Comparison of ENCODE assay signal across 33 cellular contexts in the genomic region with DNA sequence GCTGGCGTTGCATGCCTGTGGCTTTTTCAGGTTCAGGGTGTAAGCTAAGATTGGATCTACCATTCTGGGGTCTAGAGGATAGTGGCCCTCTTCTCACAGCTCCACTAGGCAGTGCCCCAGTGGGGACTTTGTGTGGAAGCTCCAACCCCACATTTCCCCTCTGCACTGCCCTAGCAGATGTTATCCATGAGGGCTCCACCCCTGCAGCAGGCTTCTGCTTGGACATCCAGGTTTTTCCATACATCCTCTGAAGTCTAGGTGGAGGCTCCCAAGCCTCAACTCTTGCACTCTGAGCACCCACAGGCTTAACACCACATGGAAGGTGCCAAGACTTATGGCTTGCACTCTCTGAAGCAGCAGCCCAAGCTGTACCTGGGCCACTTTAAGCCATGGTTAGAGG. TPM values are rescaled to one million over a fixed set of nuclear protein-coding genes. Genes with fewer than 3 reads are reported as not detected.
DNase-seq lines count a peak whose midpoint lies in the region; ATAC-seq, FAIRE-seq and TF ChIP-seq lines count a peak whose summit lies in the region.
"Had no signal": no experiment of that assay in that cellular context is flagged by ENCODE, and none has a peak within 500 bp of the region (broad histone marks: within the 10 kb centered on the region; RNA-seq: fewer than 3 reads in every experiment).

No MANE protein-coding gene starts in this region.

- POLR2A ChIA-PET in HepG2 (lab: Yijun Ruan, JAX): no interaction called here
- POLR2A ChIA-PET in HEK293 (lab: Yijun Ruan, JAX): no interaction called here
- POLR2A ChIA-PET in K562 (lab: Yijun Ruan, JAX): no interaction called here

- TF ChIP-seq RAD21 in HepG2 (CRISPR knock-in tag; IDR thresholded peaks at IDR 0.05) (no peak), K562 (CRISPR knock-in tag; conservative IDR thresholded peaks at IDR 0.05 in 1 of 2, IDR thresholded peaks at IDR 0.05 in 1 of 2) (no peak)

- no peak overlapping the region for H3K4me2 ChIP-seq in HepG2 (ENCODE audit: low read depth, low read length)
- no peak overlapping the region for H3K4me2 ChIP-seq in K562 (ENCODE audit: insufficient read depth, low read length)
- H3K4me2 ChIP-seq: A549; BLaER1; BLaER1 treated with 17β-estradiol and CSF1 and Interleukin-3, amounts not matched to agents 10 nM and 100 nM had no signal

- TF ChIP-seq POLR2A in HepG2 (IDR thresholded peaks at IDR 0.05; ENCODE audit: insufficient read depth in 1 of 2, low read depth in 2 of 2, low read length in 2 of 2) (no peak), right lobe of liver (IDR thresholded peaks at IDR 0.05) (no peak), K562 (conservative IDR thresholded peaks at IDR 0.05) (no peak)

- H3K79me2 ChIP-seq in HepG2 (ENCODE audit: insufficient read depth, low read length) (no peaks in the 10 kb centered on the region), K562 (ENCODE audit: control insufficient read depth, insufficient read depth, low read length) (no peaks in the 10 kb centered on the region)

- H3K9me3 ChIP-seq in HepG2 (ENCODE audit: low read length) (peaks cover 30% of the 10 kb centered on the region), right lobe of liver (no peaks in the 10 kb centered on the region), HEK293 (ENCODE audit: control insufficient read depth, insufficient read depth, low read depth, low read length) (no peaks in the 10 kb centered on the region), K562 (replicated peaks; ENCODE audit: control insufficient read depth, insufficient read depth, low read depth, low read length) (0 out of 2 replicates have a peak, but pooled peaks cover 2% of the 10 kb centered on the region), psoas muscle (no peaks in the 10 kb centered on the region)
- H3K9me3 ChIP-seq: BE2C had no signal

- no peak for TF ChIP-seq EP300 in HepG2 (IDR thresholded peaks at IDR 0.05; ENCODE audit: low read depth in 2 of 2, low read length in 2 of 2)
- no peak for TF ChIP-seq EP300 in HepG2 (CRISPR knock-in tag; IDR thresholded peaks at IDR 0.05; ENCODE audit: borderline replicate concordance)
- no peak for TF ChIP-seq EP300 in K562 (IDR thresholded peaks at IDR 0.05; ENCODE audit: low read length)

- H3K9ac ChIP-seq in HepG2 (ENCODE audit: insufficient read depth, low read depth, low read length) (no peak overlapping the region), K562 (ENCODE audit: insufficient read depth in 1 of 2, low read depth in 2 of 2, low read length in 2 of 2) (no peak overlapping the region)
- H3K9ac ChIP-seq: BLaER1; BLaER1 treated with 17β-estradiol and CSF1 and Interleukin-3, amounts not matched to agents 10 nM and 100 nM had no signal

- H4K20me1 ChIP-seq in HepG2 (ENCODE audit: insufficient read depth, low read length): no peaks in the 10 kb centered on the region
- no peaks in the 10 kb centered on the region for H4K20me1 ChIP-seq in K562 (replicated peaks; ENCODE audit: control insufficient read depth, insufficient read depth, low read length)
- H4K20me1 ChIP-seq: BLaER1; BLaER1 treated with 17β-estradiol and CSF1 and Interleukin-3, amounts not matched to agents 10 nM and 100 nM had no signal

- no peak for FAIRE-seq in HepG2 (lab: Jason Lieb, UNC)
- no peak for FAIRE-seq in K562 (lab: Jason Lieb, UNC)
- FAIRE-seq: A204.1, A549, D721Med had no signal

- no peak overlapping the region for H3K27ac ChIP-seq in HepG2 (ENCODE audit: extremely low read length, insufficient read depth, low read length)
- H3K27ac ChIP-seq in right lobe of liver: no peak overlapping the region
- no peak overlapping the region for H3K27ac ChIP-seq in HEK293 (ENCODE audit: extremely low read depth, low read depth, low read length)
- H3K27ac ChIP-seq in K562 (ENCODE audit: extremely low read depth, low read depth, low read length): no peak overlapping the region
- no peak overlapping the region for H3K27ac ChIP-seq in psoas muscle
- H3K27ac ChIP-seq: 22Rv1; A549; BLaER1; BLaER1 treated with 17β-estradiol and CSF1 and Interleukin-3, amounts not matched to agents 10 nM and 100 nM; C4-2B had no signal

- intact Hi-C loops in HepG2 (cut with micrococcal nuclease; ENCODE audit: unreplicated experiment): no loop called here
- intact Hi-C loops in right lobe of liver (cut with DNase I): no loop called here
- intact Hi-C loops in K562 (cut with micrococcal nuclease): no loop called here
- intact Hi-C loops in psoas muscle (cut with DNase I): no loop called here

- ATAC-seq in HepG2 (no peak), right lobe of liver (no peak), K562 (no peak), psoas muscle (no peak)
- ATAC-seq: A549; CD8-positive, alpha-beta T cell had no signal

- H3K36me3 ChIP-seq in HepG2 (replicated peaks in 1 of 2; ENCODE audit: control insufficient read depth in 1 of 2, insufficient read depth in 2 of 2, low read length in 2 of 2) (no peaks in the 10 kb centered on the region), right lobe of liver (no peaks in the 10 kb centered on the region), HEK293 (ENCODE audit: control insufficient read depth in 2 of 2, insufficient read depth in 1 of 2, low read length in 2 of 2) (no peaks in the 10 kb centered on the region), K562 (ENCODE audit: control insufficient read depth, insufficient read depth, low read length) (no peaks in the 10 kb centered on the region), psoas muscle (ENCODE audit: insufficient read depth in 1 of 2, low read depth in 1 of 2) (no peaks in the 10 kb centered on the region)
- H3K36me3 ChIP-seq: BE2C, BLaER1 had no signal

- no peaks in the 10 kb centered on the region for H3K4me1 ChIP-seq in HepG2 (ENCODE audit: insufficient read depth, low read length)
- no peaks in the 10 kb centered on the region for H3K4me1 ChIP-seq in right lobe of liver
- H3K4me1 ChIP-seq in HEK293 (ENCODE audit: control insufficient read depth, insufficient read depth, low read length): no peaks in the 10 kb centered on the region
- H3K4me1 ChIP-seq in K562 (replicated peaks in 1 of 2; ENCODE audit: control insufficient read depth in 2 of 2, insufficient read depth in 2 of 2, low read length in 2 of 2): no peaks in the 10 kb centered on the region
- H3K4me1 ChIP-seq in psoas muscle: no peaks in the 10 kb centered on the region
- H3K4me1 ChIP-seq: A549; BE2C; BLaER1; BLaER1 treated with 17β-estradiol and CSF1 and Interleukin-3, amounts not matched to agents 10 nM and 100 nM; Caco-2 had no signal

- CTCF ChIA-PET in HepG2 (lab: Yijun Ruan, JAX; ENCODE audit: low intra/inter-chr PET ratio, low total read pairs): no interaction called here
- CTCF ChIA-PET in HEK293 (lab: Yijun Ruan, JAX): interaction anchor here (0.6 to 0.7 kb wide), 2 partner anchors 38 to 71 kb away, joined by 4 to 8 read pairs; no protein-coding TSS in a partner anchor
- CTCF ChIA-PET in K562 (lab: Yijun Ruan, JAX; ENCODE audit: low intra/inter-chr PET ratio): no interaction called here

- WGBS in HepG2 (ENCODE audit: low lambda C conversion rate): 0% methylated on average over 1 of the region's 1 CpG
- no CpG with 5 or more reads among the region's 1 CpG for WGBS in right lobe of liver (ENCODE audit: insufficient coverage, low coverage, low lambda C conversion rate, missing lambda C conversion rate)
- WGBS in K562 (ENCODE audit: insufficient coverage, low coverage, missing lambda C conversion rate): 9% methylated on average over 1 of the region's 1 CpG
- WGBS in psoas muscle, 3 donors: 78 to 100% (median 88%) methylated on average over 1 of the region's 1 CpG

- H3K27me3 ChIP-seq in HepG2 (ENCODE audit: control insufficient read depth in 1 of 2, insufficient read depth in 2 of 2, low read length in 2 of 2) (peaks cover 0 to 7% of the 10 kb centered on the region in 2 experiments; a peak in 1 of 5 replicates), right lobe of liver (no peaks in the 10 kb centered on the region), K562 (ENCODE audit: control insufficient read depth in 2 of 2, insufficient read depth in 2 of 2, low read length in 2 of 2) (no peaks in the 10 kb centered on the region), psoas muscle (ENCODE audit: insufficient read depth in 3 of 3, low read length in 2 of 3) (no peaks in the 10 kb centered on the region)
- H3K27me3 ChIP-seq: BE2C; BLaER1; BLaER1 treated with 17β-estradiol and CSF1 and Interleukin-3, amounts not matched to agents 10 nM and 100 nM had no signal

- TF ChIP-seq CTCF in HepG2 (CRISPR knock-in tag; IDR thresholded peaks at IDR 0.05) (no peak), right lobe of liver (IDR thresholded peaks at IDR 0.05) (no peak), HEK293 (tag by site-specific recombination; IDR thresholded peaks at IDR 0.05) (no peak), K562 (IDR thresholded peaks at IDR 0.05 in 2 of 3, conservative IDR thresholded peaks at IDR 0.05 in 1 of 3; ENCODE audit: insufficient read depth in 2 of 3, low read depth in 1 of 3, low read length in 3 of 3) (no peak), psoas muscle (IDR thresholded peaks at IDR 0.05) (no peak)

- H2AFZ ChIP-seq in HepG2 (ENCODE audit: low read length): no peak overlapping the region
- no peak overlapping the region for H2AFZ ChIP-seq in K562 (ENCODE audit: low read depth, low read length)

- in situ Hi-C loops in HepG2 (cut with HindIII; ENCODE audit: extremely low pct_ligation_motif_present, low pct_unique_long_range_greater_than_20kb): no loop called here
- in situ Hi-C loops in K562 (cut with MboI): no loop called here

- H3K9me1 ChIP-seq in K562 (ENCODE audit: control insufficient read depth, insufficient read depth, low read length): no peaks in the 10 kb centered on the region

- no peak overlapping the region for H3K4me3 ChIP-seq in HepG2 (replicated peaks in 1 of 3; ENCODE audit: insufficient read depth in 1 of 3, low read depth in 2 of 3, low read length in 3 of 3)
- no peak overlapping the region for H3K4me3 ChIP-seq in right lobe of liver
- H3K4me3 ChIP-seq in HEK293 (ENCODE audit: low read depth, low read length): no peak overlapping the region
- no peak overlapping the region for H3K4me3 ChIP-seq in K562
- no peak overlapping the region for H3K4me3 ChIP-seq in psoas muscle
- H3K4me3 ChIP-seq: A549; BLaER1; BLaER1 treated with 17β-estradiol and CSF1 and Interleukin-3, amounts not matched to agents 10 nM and 100 nM had no signal

- BruUV-seq in HepG2 (replicated peaks; lab: Mats Ljungman, UMichigan): no TSS peak
- BruUV-seq in K562 (replicated peaks; lab: Mats Ljungman, UMichigan): no TSS peak

- DNase-seq in HepG2 (ENCODE audit: low spot score): no peak
- DNase-seq in right lobe of liver: no peak
- no peak for DNase-seq in K562 (ENCODE audit: extremely low read depth in 1 of 4, low spot score in 3 of 4)
- no peak for DNase-seq in psoas muscle
- DNase-seq in SW480 (ENCODE audit: low spot score): no peak
- DNase-seq: 8988T; ACHN; AML-193; BE2C; C1 segment of cervical spinal cord; Caco-2; Calu3; CD4-positive, alpha-beta memory T cell; CD4-positive, alpha-beta T cell; CD4-positive, CD25-positive, alpha-beta regulatory T cell; CD8-positive, alpha-beta memory T cell; CD8-positive, alpha-beta T cell; COR-L47; DMS 273 treated with DMSO at 0.1 percent for 48 hours; DMS153; DMS53; DMS79; DMS79 treated with DMSO at 0.1 percent for 48 hours; DND-41; EL had no signal

RNA-seq across cellular contexts. Expression of a gene that starts 41.1 kb away (rescaled TPM):
- total RNA-seq in HepG2 (2016; rRNA removed; fragmentation: Illumina TruSeq; extraction: Trizol) (49.5 and 90.2 TPM in 2 replicates), right lobe of liver (10 to 100 TPM; 20.8 to 59.9 (median 41.7) TPM), K562 (2014; rRNA removed) (19.1 and 19.3 TPM in 2 replicates), K562 (2014; rRNA removed; fragmentation: Illumina TruSeq; extraction: Trizol) (23.2 and 25.3 TPM in 2 replicates), K562 (2015; rRNA removed; fragmentation: Illumina TruSeq; extraction: Trizol) (15.3 and 16.3 TPM in 2 replicates), K562 (2021) (20.6 and 22.0 TPM in 2 replicates), psoas muscle (100 to 1,000 TPM in 1 of 4 donors, 10 to 100 TPM in 3; 45.0 to 123 (median 49.6) TPM)
- 13.4 and 13.5 TPM in 2 replicates for total RNA-seq in HepG2 (2016; cell fraction: cytosol; rRNA removed; fragmentation: Illumina TruSeq; extraction: Trizol; ENCODE audit: low read depth)
- 46.2 and 90.7 TPM in 2 replicates for total RNA-seq in HepG2 (2016; cell fraction: insoluble cytoplasmic fraction; rRNA removed; fragmentation: Illumina TruSeq; extraction: Trizol)
- total RNA-seq in HepG2 (2016; cell fraction: membrane; rRNA removed; fragmentation: Illumina TruSeq; extraction: Trizol): 34.2 and 39.7 TPM in 2 replicates
- 74.6 and 91.1 TPM in 2 replicates for total RNA-seq in HepG2 (2016; cell fraction: nucleus; rRNA removed; fragmentation: Illumina TruSeq; extraction: Trizol)
- polyA plus RNA-seq in HepG2 (2011; rRNA removed) (176 and 203 TPM in 2 replicates), K562 (2011; rRNA removed) (30.4 and 47.9 TPM in 2 replicates), K562 (2014; fragmentation: Illumina TruSeq; extraction: Trizol) (26.2 and 30.3 TPM in 2 replicates), K562 (2014; fragmentation: Nextera tagmentation; extraction: Ambion mirVana) (1 to 10 TPM; 7.5 to 8.1 TPM), K562 (2014; rRNA removed) (24.0 and 25.5 TPM in 2 replicates), psoas muscle (10 to 100 TPM; 32.7 to 44.1 (median 35.0) TPM)
- polyA plus RNA-seq in HepG2 (2011; cell fraction: cytosol; rRNA removed): 188 and 194 TPM in 2 replicates
- 48.0 and 50.3 TPM in 2 replicates for polyA plus RNA-seq in HepG2 (2011; cell fraction: nucleus; rRNA removed)
- 103 and 105 TPM in 2 replicates for polyA plus RNA-seq in HepG2 (2012)
- polyA plus RNA-seq in HepG2 (2016; cell fraction: cytosol; fragmentation: Illumina TruSeq; extraction: Trizol; ENCODE audit: low read depth): 10.8 and 11.8 TPM in 2 replicates
- polyA plus RNA-seq in HepG2 (2016; cell fraction: insoluble cytoplasmic fraction; fragmentation: Illumina TruSeq; extraction: Trizol; ENCODE audit: low read depth): 56.4 and 59.5 TPM in 2 replicates
- 24.0 and 24.5 TPM in 2 replicates for polyA plus RNA-seq in HepG2 (2016; cell fraction: membrane; fragmentation: Illumina TruSeq; extraction: Trizol; ENCODE audit: low read depth)
- 131 and 138 TPM in 2 replicates for polyA plus RNA-seq in HepG2 (2016; cell fraction: nucleus; fragmentation: Illumina TruSeq; extraction: Trizol; ENCODE audit: insufficient read depth, low read depth)
- 95.4 and 192 TPM in 2 replicates for polyA minus RNA-seq in HepG2 (2011; rRNA and poly(A)+ RNA removed; ENCODE audit: low replicate concordance)
- polyA minus RNA-seq in HepG2 (2011; cell fraction: cytosol; rRNA and poly(A)+ RNA removed): 126 and 147 TPM in 2 replicates
- 25.6 and 36.6 TPM in 2 replicates for polyA minus RNA-seq in HepG2 (2011; cell fraction: nucleus; rRNA and poly(A)+ RNA removed)
- total RNA-seq in K562 (2011; cell fraction: chromatin; rRNA removed; ENCODE audit: low replicate concordance): 21.4 and 25.0 TPM in 2 replicates
- total RNA-seq in K562 (2011; cell fraction: nucleolus; rRNA removed): 34.3 and 42.7 TPM in 2 replicates
- total RNA-seq in K562 (2011; cell fraction: nucleoplasm; rRNA removed): 32.1 and 39.8 TPM in 2 replicates
- polyA plus RNA-seq in K562 (2011; cell fraction: cytosol; rRNA removed): 32.2 and 37.3 TPM in 2 replicates
- polyA plus RNA-seq in K562 (2011; cell fraction: nucleus; rRNA removed): 17.5 and 25.7 TPM in 2 replicates
- 17.7 and 35.2 TPM in 2 replicates for polyA plus RNA-seq in K562 (2012)
- polyA minus RNA-seq in K562 (2011; rRNA and poly(A)+ RNA removed): 33.1 and 42.5 TPM in 2 replicates
- 17.5 and 28.5 TPM in 2 replicates for polyA minus RNA-seq in K562 (2011; cell fraction: cytosol; rRNA and poly(A)+ RNA removed)
- polyA minus RNA-seq in K562 (2011; cell fraction: nucleus; rRNA and poly(A)+ RNA removed): 5.8 and 15.0 TPM in 2 replicates
